ENCODE assay signal across 20 cellular contexts in the genomic region with DNA sequence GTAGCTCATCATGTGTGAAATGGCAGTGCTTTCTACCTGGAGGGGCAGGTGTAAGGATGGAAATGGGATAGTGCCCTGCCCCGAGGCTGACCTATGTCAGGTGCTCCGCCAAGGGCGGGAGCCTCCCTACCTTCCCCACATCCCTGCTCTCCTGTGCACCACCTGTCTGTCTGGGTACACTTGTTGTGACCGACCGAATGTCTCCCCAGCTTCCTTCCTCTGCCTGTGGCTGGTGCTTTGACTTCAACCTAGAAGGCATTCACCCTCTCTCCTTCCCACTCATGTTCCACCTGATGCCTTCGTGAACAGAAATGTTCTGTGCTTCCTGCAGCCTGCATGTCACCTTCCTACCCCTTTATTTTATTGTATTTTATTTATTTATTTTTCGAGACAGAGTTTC.
"Had no signal": no experiment of that assay in that cellular context is flagged by ENCODE, and none has a peak within 500 bp of the region (broad histone marks: within the 10 kb centered on the region; RNA-seq: fewer than 3 reads in every experiment).

No MANE protein-coding gene starts in this region.

- H3K27ac ChIP-seq: body of pancreas, colonic mucosa, esophagus squamous epithelium, heart right ventricle, left lung, prostate gland, transverse colon, vagina had no signal

- H3K4me3 Mint-ChIP-seq: activated CD4-positive, alpha-beta T cell treated with anti-CD3 and anti-CD28 coated beads, Interleukin-2, amount 10 ng/mL, durations not matched to agents 7 days and 5 days; neural crest cell; stimulated activated naive CD8-positive, alpha-beta T cell treated with anti-CD3 and anti-CD28 coated beads, Interleukin-15, Interleukin-2, amounts not matched to agents 100 ng/mL and 50 ng/mL, for 24 hours had no signal

- H3K27me3 ChIP-seq: body of pancreas, colonic mucosa, left lung, transverse colon, vagina had no signal

- H3K9me3 ChIP-seq: body of pancreas, colonic mucosa, esophagus squamous epithelium, heart right ventricle, left lung, prostate gland, transverse colon, vagina had no signal

- H3K27me3 Mint-ChIP-seq: activated CD4-positive, alpha-beta T cell treated with anti-CD3 and anti-CD28 coated beads, Interleukin-2, amount 10 ng/mL, durations not matched to agents 7 days and 5 days; stimulated activated naive CD8-positive, alpha-beta T cell treated with anti-CD3 and anti-CD28 coated beads, Interleukin-15, Interleukin-2, amounts not matched to agents 100 ng/mL and 50 ng/mL, for 24 hours had no signal

- H3K9me3 Mint-ChIP-seq: activated CD4-positive, alpha-beta T cell treated with anti-CD3 and anti-CD28 coated beads, Interleukin-2, amount 10 ng/mL, durations not matched to agents 7 days and 5 days; activated T-helper 2 cell treated with anti-CD3 and anti-CD28 coated beads, Interferon-gamma antibody, Interleukin-2, Interleukin-4, amounts not matched to agents 10 μg/mL and 5 μg/mL and 100 μg/mL, durations not matched to agents 14 hours and 24 hours and 36 hours; neural crest cell; stimulated activated naive CD8-positive, alpha-beta T cell treated with anti-CD3 and anti-CD28 coated beads, Interleukin-15, Interleukin-2, amounts not matched to agents 100 ng/mL and 50 ng/mL, for 24 hours had no signal

- ATAC-seq: body of pancreas, heart right ventricle, left lung, right cardiac atrium, SK-N-SH treated with all-trans-retinoic acid at 6 μM for 48 hours had no signal

- H3K4me1 ChIP-seq: body of pancreas, colonic mucosa, prostate gland had no signal

- H3K36me3 ChIP-seq: colonic mucosa, esophagus squamous epithelium, heart right ventricle, left lung, prostate gland, transverse colon, vagina had no signal

- DNase-seq: activated CD4-positive, alpha-beta T cell treated with anti-CD3 and anti-CD28 coated beads, Interleukin-2, amount 10 ng/mL, durations not matched to agents 7 days and 5 days; activated CD4-positive, CD25-positive, alpha-beta regulatory T cell; activated CD8-positive, alpha-beta memory T cell treated with anti-CD3 and anti-CD28 coated beads for 24 hours; activated naive CD4-positive, alpha-beta T cell treated with anti-CD3 and anti-CD28 coated beads, Interleukin-2, amount 50 U/mL, for 16 hours; body of pancreas; caudate nucleus; colonic mucosa; esophagus squamous epithelium; heart right ventricle; left lung; right cardiac atrium; stimulated activated CD4-positive, alpha-beta T cell treated with anti-CD3 and anti-CD28 coated beads, Interleukin-2, amount 100 ng/mL, for 24 hours; T1000; transverse colon had no signal

- H3K27ac Mint-ChIP-seq: activated CD4-positive, alpha-beta T cell treated with anti-CD3 and anti-CD28 coated beads, Interleukin-2, amount 10 ng/mL, durations not matched to agents 7 days and 5 days; activated T-helper 2 cell treated with anti-CD3 and anti-CD28 coated beads, Interferon-gamma antibody, Interleukin-2, Interleukin-4, amounts not matched to agents 10 μg/mL and 5 μg/mL and 100 μg/mL, durations not matched to agents 14 hours and 24 hours and 36 hours; stimulated activated naive CD8-positive, alpha-beta T cell treated with anti-CD3 and anti-CD28 coated beads, Interleukin-15, Interleukin-2, amounts not matched to agents 100 ng/mL and 50 ng/mL, for 24 hours had no signal

- H3K4me3 ChIP-seq: body of pancreas, colonic mucosa, esophagus squamous epithelium, heart right ventricle, left lung, prostate gland, transverse colon, vagina had no signal
